ENCODE assay signal across 9 cellular contexts in the genomic region with DNA sequence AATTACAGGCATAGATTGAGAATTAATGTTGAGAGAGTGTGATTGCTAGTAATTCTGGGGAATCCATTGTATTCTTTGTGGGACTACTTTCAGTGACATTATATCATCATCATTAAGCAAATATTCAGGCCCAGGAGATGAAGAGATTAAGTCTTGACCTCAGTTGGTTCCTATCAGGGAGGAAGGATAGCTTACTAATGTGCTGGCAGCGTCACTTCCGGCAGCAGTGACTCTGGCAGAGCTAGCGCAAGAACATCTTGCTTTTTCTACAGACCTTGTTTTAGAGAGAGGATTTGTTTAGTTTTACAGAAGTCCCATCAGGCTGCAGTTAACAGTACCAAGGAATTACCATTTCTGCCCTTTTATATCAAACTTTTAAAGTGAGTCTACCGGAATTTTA. TPM values are rescaled to one million over a fixed set of nuclear protein-coding genes. Genes with fewer than 3 reads are reported as not detected.
DNase-seq lines count a peak whose midpoint lies in the region; ATAC-seq and TF ChIP-seq lines count a peak whose summit lies in the region.
"Had no signal": no experiment of that assay in that cellular context is flagged by ENCODE, and none has a peak within 500 bp of the region (broad histone marks: within the 10 kb centered on the region; RNA-seq: fewer than 3 reads in every experiment).

No MANE protein-coding gene starts in this region.

- H3K4me1 ChIP-seq in uterus, result peaks cover 0 to 7% of the 10 kb centered on the region in 2 donors

- no peak overlapping the region for H3K4me3 ChIP-seq in uterus

- H3K36me3 Mint-ChIP-seq in immature natural killer cell, result no peaks in the 10 kb centered on the region

- no peaks in the 10 kb centered on the region for H3K9me3 ChIP-seq in uterus

- intact Hi-C loops in uterus (cut with DNase I; ENCODE audit: low total_unique reads), result no loop called here

- DNase-seq in activated naive CD4-positive, alpha-beta T cell treated with Interleukin-2 at 50 U/mL for 16 hours, result peak; percentile 21
- no peak for DNase-seq in activated naive CD4-positive, alpha-beta T cell (lab: John Stamatoyannopoulos, UW)
- DNase-seq in amniotic epithelial cell (ENCODE audit: low read depth), result peak; percentile 89
- DNase-seq in immature natural killer cell, result peak in 2 of 3 donors; percentile 33 to 55
- peak; percentile 30 to 61 for DNase-seq in uterus
- no peak for DNase-seq in ecto neural progenitor cell (ENCODE audit: low spot score)
- no peak for DNase-seq in NCI-H345 (lab: John Stamatoyannopoulos, UW)
- DNase-seq: AML-193 had no signal

- H3K4me3 Mint-ChIP-seq in immature natural killer cell, result peak overlapping the region; percentile 60 to 87 (median 71)

- H3K9me3 Mint-ChIP-seq in immature natural killer cell, result no peaks in the 10 kb centered on the region

- peaks cover 0 to 3% (median 0%) of the 10 kb centered on the region in 3 donors for H3K27me3 Mint-ChIP-seq in immature natural killer cell (ENCODE audit: low read depth in 3 of 3)

- H3K27ac Mint-ChIP-seq in immature natural killer cell, result peak overlapping the region; percentile 87 to 98 (median 95)

- no peak for ATAC-seq in GM19455 (IDR thresholded peaks at IDR 0.05; ENCODE audit: unreplicated experiment)

- TF ChIP-seq CTCF in uterus (IDR thresholded peaks at IDR 0.05), result no peak

- TF ChIP-seq POLR2A in uterus (IDR thresholded peaks at IDR 0.05), result no peak

- peaks cover 88 to 94% of the 10 kb centered on the region in 2 donors for H3K4me1 Mint-ChIP-seq in immature natural killer cell

- no peaks in the 10 kb centered on the region for H3K36me3 ChIP-seq in uterus

- peak overlapping the region; percentile 48 to 58 for H3K27ac ChIP-seq in uterus

- no peaks in the 10 kb centered on the region for H3K27me3 ChIP-seq in uterus

RNA-seq across cellular contexts. Expression of gene OSTF1, which starts 20.3 kb away (rescaled TPM):
- 100 to 1,000 TPM; 352 to 383 (median 365) TPM for polyA plus RNA-seq in immature natural killer cell
- total RNA-seq in uterus, result 10 to 100 TPM in 3 of 4 donors, 1 to 10 TPM in 1; 3.3 to 54.4 (median 32.2) TPM

RNA-seq across cellular contexts. Expression of gene NMRK1, which starts 20.6 kb away (rescaled TPM):
- polyA plus RNA-seq in immature natural killer cell, result 10 to 100 TPM; 35.2 to 95.8 (median 38.6) TPM
- 10 to 100 TPM in 3 of 4 donors, 1 to 10 TPM in 1; 1.3 to 32.5 (median 15.6) TPM for total RNA-seq in uterus

Comparison
In these comparisons a context has a peak if more than half of its experiments do, and no peak if none do; other contexts are left out.
1. DNase-seq: peak in activated naive CD4-positive, alpha-beta T cell treated with Interleukin-2 at 50 U/mL for 16 hours (single experiment), amniotic epithelial cell (single experiment), immature natural killer cell (2 of 3) and uterus (2 of 2); none in activated naive CD4-positive, alpha-beta T cell (0 of 4), ecto neural progenitor cell (single experiment) and NCI-H345 (single experiment).